Comparison of ENCODE assay signal across 8 cellular contexts in genomic region chr1:204623894-204624361, GRCh38.
A peak's percentile ranks its signal among the peaks of the same experiment; 100 is the strongest.
DNase-seq lines count a peak whose midpoint lies in the region; ATAC-seq and TF ChIP-seq lines count a peak whose summit lies in the region.

No MANE protein-coding gene starts in this region.

- H3K27ac ChIP-seq in hepatocyte, result no peak overlapping the region

- no peaks in the 10 kb centered on the region for H3K9me2 ChIP-seq in hepatocyte (replicated peaks; ENCODE audit: insufficient read depth)

- DNase-seq in BJ (ENCODE audit: low read depth) (no peak), RPMI8226 (peak; percentile 78), hepatocyte (ENCODE audit: low spot score) (peak; percentile 40), SIG-M5 treated with dmso at 0.1 percent for 504 hours (lab: John Stamatoyannopoulos, UW; ENCODE audit: unreplicated experiment) (no peak)
- no peak for DNase-seq in activated T-helper 1 cell treated with anti-CD3 and anti-CD28 coated beads, Interleukin-12 subunit alpha, Interleukin-12 subunit beta, Interleukin-2, Interleukin-4 antibody, amounts not matched to agents 30 ng/mL and 10 ng/mL and 1 ng/mL, durations not matched to agents 14 hours and 24 hours and 36 hours (ENCODE audit: low spot score)

- intact Hi-C loops in activated T-helper 1 cell treated with anti-CD3 and anti-CD28 coated beads, Interleukin-12 subunit alpha, Interleukin-12 subunit beta, Interleukin-2, Interleukin-4 antibody, amounts not matched to agents 30 ng/mL and 10 ng/mL and 1 ng/mL, durations not matched to agents 14 hours and 24 hours and 36 hours (cut with micrococcal nuclease), result no loop called here

- H3K27ac Mint-ChIP-seq in activated T-helper 1 cell treated with anti-CD3 and anti-CD28 coated beads, Interleukin-12 subunit alpha, Interleukin-12 subunit beta, Interleukin-2, Interleukin-4 antibody, amounts not matched to agents 30 ng/mL and 10 ng/mL and 1 ng/mL, durations not matched to agents 14 hours and 24 hours and 36 hours, result no peak overlapping the region

- no peak overlapping the region for H2AFZ ChIP-seq in hepatocyte

- H3K79me2 ChIP-seq in hepatocyte, result no peaks in the 10 kb centered on the region

- no peaks in the 10 kb centered on the region for H3K9me3 Mint-ChIP-seq in activated T-helper 1 cell treated with anti-CD3 and anti-CD28 coated beads, Interleukin-12 subunit alpha, Interleukin-12 subunit beta, Interleukin-2, Interleukin-4 antibody, amounts not matched to agents 30 ng/mL and 10 ng/mL and 1 ng/mL, durations not matched to agents 14 hours and 24 hours and 36 hours

- H3K4me1 Mint-ChIP-seq in activated T-helper 1 cell treated with anti-CD3 and anti-CD28 coated beads, Interleukin-12 subunit alpha, Interleukin-12 subunit beta, Interleukin-2, Interleukin-4 antibody, amounts not matched to agents 30 ng/mL and 10 ng/mL and 1 ng/mL, durations not matched to agents 14 hours and 24 hours and 36 hours (ENCODE audit: low read depth), result no peaks in the 10 kb centered on the region

- H3K9me3 ChIP-seq in hepatocyte (ENCODE audit: low read depth), result no peaks in the 10 kb centered on the region

- 0 out of 2 replicates have a peak, but pooled peaks have one; percentile 14 for TF ChIP-seq CTCF in BJ (IDR thresholded peaks at IDR 0.05; ENCODE audit: insufficient read depth, low read depth, low read length)
- TF ChIP-seq CTCF in GM12874 (IDR thresholded peaks at IDR 0.05; ENCODE audit: insufficient read depth, low read depth, low read length), result peak; percentile 35; the same call in 1 of the 2 replicates
- peak; percentile 8 for TF ChIP-seq CTCF in hepatocyte (IDR thresholded peaks at IDR 0.05; ENCODE audit: poor library complexity)

- H3K4me1 ChIP-seq in hepatocyte (ENCODE audit: insufficient read depth), result peaks cover 15% of the 10 kb centered on the region

- 52% methylated on average over 3 of the region's 3 CpGs for WGBS in hepatocyte (ENCODE audit: low lambda C conversion rate, missing lambda C conversion rate)

- H3K4me2 ChIP-seq in hepatocyte, result no peak overlapping the region

- H3K36me3 ChIP-seq in BJ (ENCODE audit: control insufficient read depth, insufficient read depth, low read length), result no peaks in the 10 kb centered on the region
- no peaks in the 10 kb centered on the region for H3K36me3 ChIP-seq in hepatocyte (replicated peaks; ENCODE audit: insufficient read depth, low read depth)

- H3K4me3 ChIP-seq in BJ (ENCODE audit: low read depth, low read length) (no peak overlapping the region), hepatocyte (no peak overlapping the region)

- no peaks in the 10 kb centered on the region for H3K27me3 Mint-ChIP-seq in activated T-helper 1 cell treated with anti-CD3 and anti-CD28 coated beads, Interleukin-12 subunit alpha, Interleukin-12 subunit beta, Interleukin-2, Interleukin-4 antibody, amounts not matched to agents 30 ng/mL and 10 ng/mL and 1 ng/mL, durations not matched to agents 14 hours and 24 hours and 36 hours (ENCODE audit: insufficient read depth)

- no peaks in the 10 kb centered on the region for H4K20me1 ChIP-seq in hepatocyte (ENCODE audit: insufficient read depth, poor library complexity, severe bottlenecking)

- H3K36me3 Mint-ChIP-seq in activated T-helper 1 cell treated with anti-CD3 and anti-CD28 coated beads, Interleukin-12 subunit alpha, Interleukin-12 subunit beta, Interleukin-2, Interleukin-4 antibody, amounts not matched to agents 30 ng/mL and 10 ng/mL and 1 ng/mL, durations not matched to agents 14 hours and 24 hours and 36 hours (ENCODE audit: low read depth), result no peaks in the 10 kb centered on the region

- peaks cover 10% of the 10 kb centered on the region for H3K27me3 ChIP-seq in BJ (ENCODE audit: control insufficient read depth, insufficient read depth, low read length)
- no peaks in the 10 kb centered on the region for H3K27me3 ChIP-seq in hepatocyte

- no peak overlapping the region for H3K4me3 Mint-ChIP-seq in activated T-helper 1 cell treated with anti-CD3 and anti-CD28 coated beads, Interleukin-12 subunit alpha, Interleukin-12 subunit beta, Interleukin-2, Interleukin-4 antibody, amounts not matched to agents 30 ng/mL and 10 ng/mL and 1 ng/mL, durations not matched to agents 14 hours and 24 hours and 36 hours

- ATAC-seq in GM19452 (IDR thresholded peaks at IDR 0.05; ENCODE audit: unreplicated experiment) (no peak), GM21526 (IDR thresholded peaks at IDR 0.05; ENCODE audit: low FRiP score, unreplicated experiment) (no peak)

- CTCF ChIA-PET in BJ (lab: Yijun Ruan, JAX), result interaction anchor here (0.8 to 1.7 kb wide), 2 partner anchors 49 to 71 kb away, joined by 3 to 5 read pairs; no protein-coding TSS in a partner anchor

- POLR2A ChIA-PET in BJ (lab: Charles Lee), result interaction anchor here (0.6 kb wide), 1 partner anchor 16 kb away, joined by 3 read pairs; no protein-coding TSS in a partner anchor

Comparison
In these comparisons a context has a peak if more than half of its experiments do, and no peak if none do; other contexts are left out.
1. DNase-seq: peak in RPMI8226 (single experiment) and hepatocyte (single experiment); none in BJ (single experiment), SIG-M5 treated with dmso at 0.1 percent for 504 hours (single experiment) and activated T-helper 1 cell treated with anti-CD3 and anti-CD28 coated beads, Interleukin-12 subunit alpha, Interleukin-12 subunit beta, Interleukin-2, Interleukin-4 antibody, amounts not matched to agents 30 ng/mL and 10 ng/mL and 1 ng/mL, durations not matched to agents 14 hours and 24 hours and 36 hours (single experiment).
2. Peak in every context shown above with its lines, with median percentiles within 50 percentile points of each other: CTCF ChIP-seq.